17 cellular contexts compared by ENCODE assay signal in the genomic region with DNA sequence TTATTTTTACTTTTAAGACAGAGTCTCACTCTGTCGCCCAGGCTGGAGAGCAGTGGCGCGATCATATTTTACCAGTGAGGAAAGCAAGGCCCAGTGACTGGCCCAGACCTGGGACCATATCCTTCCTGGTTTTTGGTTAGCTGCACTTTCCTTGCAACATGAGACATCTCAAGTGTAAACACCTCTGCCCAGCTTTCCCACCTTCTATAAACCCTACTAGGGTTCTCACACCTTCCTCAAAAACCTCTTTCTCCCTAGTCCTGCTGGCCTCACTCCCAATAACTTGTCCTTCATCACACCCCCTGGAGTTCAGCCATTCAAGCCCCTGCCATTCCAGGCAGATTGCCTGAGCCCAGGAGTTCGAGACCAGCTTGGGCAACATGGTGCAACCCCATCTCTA. TPM values are rescaled to one million over a fixed set of nuclear protein-coding genes. Genes with fewer than 3 reads are reported as not detected.
DNase-seq lines count a peak whose midpoint lies in the region; ATAC-seq and TF ChIP-seq lines count a peak whose summit lies in the region.
"Had no signal": no experiment of that assay in that cellular context is flagged by ENCODE, and none has a peak within 500 bp of the region (broad histone marks: within the 10 kb centered on the region; RNA-seq: fewer than 3 reads in every experiment).

No MANE protein-coding gene starts in this region.

- intact Hi-C loops in spleen (cut with DNase I; ENCODE audit: low total_unique reads): loop anchor here (5.0 kb wide), 2 partner anchors 58 to 233 kb away; no protein-coding TSS in a partner anchor

- peak overlapping the region; percentile 20 for H3K4me3 Mint-ChIP-seq in glutamatergic neuron (ENCODE audit: unreplicated experiment)
- H3K4me3 Mint-ChIP-seq: CD4-positive, CD25-positive, alpha-beta regulatory T cell; CD8-positive, alpha-beta memory T cell had no signal

- peaks cover 0 to 51% (median 5%) of the 10 kb centered on the region in 7 donors for H3K27me3 ChIP-seq in spleen (replicated peaks in 1 of 7)
- H3K27me3 ChIP-seq: BE2C had no signal

- peaks cover 2% of the 10 kb centered on the region for H3K27me3 Mint-ChIP-seq in glutamatergic neuron (ENCODE audit: unreplicated experiment)

- 72 to 90% (median 79%) methylated on average over 4 of the region's 4 CpGs for WGBS in spleen, 5 donors

- H3K4me1 ChIP-seq in HEK293 (ENCODE audit: control insufficient read depth, insufficient read depth, low read length) (peaks cover under 1% of the 10 kb centered on the region; the same call in 1 of the 2 replicates), spleen (peaks cover 0 to 16% (median 0%) of the 10 kb centered on the region in 6 donors)

- H3K4me3 ChIP-seq in HEK293 (ENCODE audit: low read depth, low read length) (no peak overlapping the region), spleen (no peak overlapping the region)

- peaks cover 19% of the 10 kb centered on the region for H3K4me1 Mint-ChIP-seq in glutamatergic neuron (ENCODE audit: low read depth, unreplicated experiment)
- H3K4me1 Mint-ChIP-seq: CD4-positive, CD25-positive, alpha-beta regulatory T cell; CD8-positive, alpha-beta memory T cell had no signal

- H3K36me3 ChIP-seq in HEK293 (ENCODE audit: control insufficient read depth in 2 of 2, insufficient read depth in 1 of 2, low read length in 2 of 2) (peaks cover 0 to 3% of the 10 kb centered on the region in 2 experiments; a peak in 1 of 3 replicates), spleen (no peaks in the 10 kb centered on the region)
- H3K36me3 ChIP-seq: BE2C had no signal

- TF ChIP-seq POLR2A in spleen (IDR thresholded peaks at IDR 0.05): no peak

- H3K27ac ChIP-seq in HEK293 (ENCODE audit: extremely low read depth, low read depth, low read length): no peak overlapping the region; the same call in 1 of the 2 replicates
- no peak overlapping the region for H3K27ac ChIP-seq in spleen

- POLR2A ChIA-PET in HEK293 (lab: Yijun Ruan, JAX) (interaction anchor here (1.0 kb wide), 1 partner anchor 63 kb away, joined by 3 read pairs; no protein-coding TSS in a partner anchor), GM10248 (lab: Yijun Ruan, JAX) (no interaction called here)

- H3K27ac Mint-ChIP-seq in glutamatergic neuron (ENCODE audit: unreplicated experiment): peak overlapping the region; percentile 86
- H3K27ac Mint-ChIP-seq: CD4-positive, CD25-positive, alpha-beta regulatory T cell; CD8-positive, alpha-beta memory T cell; H9 had no signal

- peak; percentile 2 for DNase-seq in HuH-7.5 (ENCODE audit: low spot score)
- DNase-seq in glutamatergic neuron: no peak
- peak; percentile 19 for DNase-seq in spleen
- DNase-seq in NCI-H345 treated with DMSO at 0.1 percent for 48 hours (lab: John Stamatoyannopoulos, UW; ENCODE audit: unreplicated experiment): no peak
- no peak for DNase-seq in GM10248 (ENCODE audit: extremely low spot score)
- DNase-seq: ACHN; BE2C; C1 segment of cervical spinal cord; CD4-positive, CD25-positive, alpha-beta regulatory T cell; DMS79; GDM1 had no signal

- H3K36me3 Mint-ChIP-seq in glutamatergic neuron (ENCODE audit: unreplicated experiment): no peaks in the 10 kb centered on the region
- H3K36me3 Mint-ChIP-seq: CD4-positive, CD25-positive, alpha-beta regulatory T cell; CD8-positive, alpha-beta memory T cell had no signal

- H3K9me3 ChIP-seq in HEK293 (ENCODE audit: control insufficient read depth, insufficient read depth, low read depth, low read length) (no peaks in the 10 kb centered on the region), spleen (no peaks in the 10 kb centered on the region)
- H3K9me3 ChIP-seq: BE2C, Caco-2 had no signal

- CTCF ChIA-PET in HEK293 (lab: Yijun Ruan, JAX): interaction anchor here (0.6 to 8.9 kb wide), 13 partner anchors 9 to 477 kb away, joined by 3 to 208 read pairs (median 4); a partner anchor contains a TSS
- CTCF ChIA-PET in GM10248 (lab: Yijun Ruan, JAX): interaction anchor here (1.0 to 13.3 kb wide), 4 partner anchors 12 to 74 kb away, joined by 5 to 239 read pairs (median 10); a partner anchor contains a TSS

- TF ChIP-seq CTCF in HEK293 (tag by site-specific recombination; IDR thresholded peaks at IDR 0.05) (no peak), glutamatergic neuron (IDR thresholded peaks at IDR 0.05; ENCODE audit: partially characterized antibody, unreplicated experiment) (no peak), spleen (IDR thresholded peaks at IDR 0.05 in 8 of 11, conservative IDR thresholded peaks at IDR 0.05 in 3 of 11) (no peak), GM10248 (IDR thresholded peaks at IDR 0.05; ENCODE audit: control extremely low read depth, extremely low read depth, low read depth, missing control alignments) (no peak)

- no peak for ATAC-seq in HG02840 (IDR thresholded peaks at IDR 0.05; ENCODE audit: low FRiP score, unreplicated experiment)

- H3K9me3 Mint-ChIP-seq in glutamatergic neuron (ENCODE audit: unreplicated experiment): peaks cover 10% of the 10 kb centered on the region
- H3K9me3 Mint-ChIP-seq: CD8-positive, alpha-beta memory T cell; H9 had no signal

TF ChIP-seq in HEK293, 187 proteins besides CTCF, POLR2A, EP300 and RAD21 (continues in another document):
- peak; percentile 48; the same call in 1 of the 2 replicates for TF ChIP-seq GLIS1 (tag by site-specific recombination; IDR thresholded peaks at IDR 0.05)
- TF ChIP-seq, protein P1, sequence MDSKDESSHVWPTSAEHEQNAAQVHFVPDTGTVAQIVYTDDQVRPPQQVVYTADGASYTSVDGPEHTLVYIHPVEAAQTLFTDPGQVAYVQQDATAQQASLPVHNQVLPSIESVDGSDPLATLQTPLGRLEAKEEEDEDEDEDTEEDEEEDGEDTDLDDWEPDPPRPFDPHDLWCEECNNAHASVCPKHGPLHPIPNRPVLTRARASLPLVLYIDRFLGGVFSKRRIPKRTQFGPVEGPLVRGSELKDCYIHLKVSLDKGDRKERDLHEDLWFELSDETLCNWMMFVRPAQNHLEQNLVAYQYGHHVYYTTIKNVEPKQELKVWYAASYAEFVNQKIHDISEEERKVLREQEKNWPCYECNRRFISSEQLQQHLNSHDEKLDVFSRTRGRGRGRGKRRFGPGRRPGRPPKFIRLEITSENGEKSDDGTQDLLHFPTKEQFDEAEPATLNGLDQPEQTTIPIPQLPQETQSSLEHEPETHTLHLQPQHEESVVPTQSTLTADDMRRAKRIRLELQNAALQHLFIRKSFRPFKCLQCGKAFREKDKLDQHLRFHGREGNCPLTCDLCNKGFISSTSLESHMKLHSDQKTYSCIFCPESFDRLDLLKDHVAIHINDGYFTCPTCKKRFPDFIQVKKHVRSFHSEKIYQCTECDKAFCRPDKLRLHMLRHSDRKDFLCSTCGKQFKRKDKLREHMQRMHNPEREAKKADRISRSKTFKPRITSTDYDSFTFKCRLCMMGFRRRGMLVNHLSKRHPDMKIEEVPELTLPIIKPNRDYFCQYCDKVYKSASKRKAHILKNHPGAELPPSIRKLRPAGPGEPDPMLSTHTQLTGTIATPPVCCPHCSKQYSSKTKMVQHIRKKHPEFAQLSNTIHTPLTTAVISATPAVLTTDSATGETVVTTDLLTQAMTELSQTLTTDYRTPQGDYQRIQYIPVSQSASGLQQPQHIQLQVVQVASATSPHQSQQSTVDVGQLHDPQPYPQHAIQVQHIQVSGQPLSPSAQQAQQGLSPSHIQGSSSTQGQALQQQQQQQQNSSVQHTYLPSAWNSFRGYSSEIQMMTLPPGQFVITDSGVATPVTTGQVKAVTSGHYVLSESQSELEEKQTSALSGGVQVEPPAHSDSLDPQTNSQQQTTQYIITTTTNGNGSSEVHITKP (tag by site-specific recombination; IDR thresholded peaks at IDR 0.05): 0 out of 2 replicates have a peak, but pooled peaks have one; percentile 28
- TF ChIP-seq, protein P2, sequence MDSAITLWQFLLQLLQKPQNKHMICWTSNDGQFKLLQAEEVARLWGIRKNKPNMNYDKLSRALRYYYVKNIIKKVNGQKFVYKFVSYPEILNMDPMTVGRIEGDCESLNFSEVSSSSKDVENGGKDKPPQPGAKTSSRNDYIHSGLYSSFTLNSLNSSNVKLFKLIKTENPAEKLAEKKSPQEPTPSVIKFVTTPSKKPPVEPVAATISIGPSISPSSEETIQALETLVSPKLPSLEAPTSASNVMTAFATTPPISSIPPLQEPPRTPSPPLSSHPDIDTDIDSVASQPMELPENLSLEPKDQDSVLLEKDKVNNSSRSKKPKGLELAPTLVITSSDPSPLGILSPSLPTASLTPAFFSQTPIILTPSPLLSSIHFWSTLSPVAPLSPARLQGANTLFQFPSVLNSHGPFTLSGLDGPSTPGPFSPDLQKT (IDR thresholded peaks at IDR 0.05; ENCODE audit: borderline replicate concordance, low read depth, low read length): no peak
- no peak for TF ChIP-seq ZNF19 (tag by site-specific recombination; IDR thresholded peaks at IDR 0.05; ENCODE audit: low read depth)
- no peak for TF ChIP-seq ZNF175 (tag by site-specific recombination; IDR thresholded peaks at IDR 0.05)
- peak; percentile 78 for TF ChIP-seq PRDM1 (tag by site-specific recombination; IDR thresholded peaks at IDR 0.05)
- no peak for TF ChIP-seq ZNF555 (tag by site-specific recombination; conservative IDR thresholded peaks at IDR 0.05)
- TF ChIP-seq ZNF76 (tag by site-specific recombination; IDR thresholded peaks at IDR 0.05; ENCODE audit: borderline replicate concordance, low read depth): no peak
- TF ChIP-seq, protein P3, sequence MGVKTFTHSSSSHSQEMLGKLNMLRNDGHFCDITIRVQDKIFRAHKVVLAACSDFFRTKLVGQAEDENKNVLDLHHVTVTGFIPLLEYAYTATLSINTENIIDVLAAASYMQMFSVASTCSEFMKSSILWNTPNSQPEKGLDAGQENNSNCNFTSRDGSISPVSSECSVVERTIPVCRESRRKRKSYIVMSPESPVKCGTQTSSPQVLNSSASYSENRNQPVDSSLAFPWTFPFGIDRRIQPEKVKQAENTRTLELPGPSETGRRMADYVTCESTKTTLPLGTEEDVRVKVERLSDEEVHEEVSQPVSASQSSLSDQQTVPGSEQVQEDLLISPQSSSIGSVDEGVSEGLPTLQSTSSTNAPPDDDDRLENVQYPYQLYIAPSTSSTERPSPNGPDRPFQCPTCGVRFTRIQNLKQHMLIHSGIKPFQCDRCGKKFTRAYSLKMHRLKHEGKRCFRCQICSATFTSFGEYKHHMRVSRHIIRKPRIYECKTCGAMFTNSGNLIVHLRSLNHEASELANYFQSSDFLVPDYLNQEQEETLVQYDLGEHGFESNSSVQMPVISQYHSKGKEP (tag by site-specific recombination; IDR thresholded peaks at IDR 0.05): no peak
- no peak for TF ChIP-seq ZNF549 (tag by site-specific recombination; IDR thresholded peaks at IDR 0.05)

RNA-seq across cellular contexts. Expression of a gene that starts 10.3 kb away (rescaled TPM):
- total RNA-seq in glutamatergic neuron (ENCODE audit: unreplicated experiment): 2,189 TPM
- total RNA-seq in spleen: 1 to 10 TPM in 3 of 7 donors, under 1 TPM in 4; 0.26 to 2.6 (median 0.98) TPM
- 1 to 10 TPM in 2 of 3 donors, under 1 TPM in 1; 0.67 to 3.0 (median 2.5) TPM for polyA plus RNA-seq in spleen
- total RNA-seq: CD4-positive, CD25-positive, alpha-beta regulatory T cell; CD8-positive, alpha-beta memory T cell; HT-29 had no signal
- polyA plus RNA-seq: CD8-positive, alpha-beta memory T cell had no signal

RNA-seq across cellular contexts. Expression of a gene that starts 19.8 kb away (rescaled TPM):
- total RNA-seq in glutamatergic neuron (ENCODE audit: unreplicated experiment) (66.7 TPM), spleen (10 to 100 TPM; 36.3 to 71.7 (median 57.4) TPM)
- 10 to 100 TPM; 44.0 to 89.6 (median 82.0) TPM for polyA plus RNA-seq in spleen

RNA-seq across cellular contexts. Expression of a gene that starts 38.4 kb away (rescaled TPM):
- total RNA-seq in glutamatergic neuron (ENCODE audit: unreplicated experiment) (11.7 TPM), spleen (10 to 100 TPM in 1 of 7 donors, 1 to 10 TPM in 6; 2.5 to 11.9 (median 4.0) TPM)
- 10 to 100 TPM in 1 of 3 donors, 1 to 10 TPM in 2; 3.2 to 10.8 (median 4.8) TPM for polyA plus RNA-seq in spleen

RNA-seq across cellular contexts. Expression of a gene that starts 52.3 kb away (rescaled TPM):
- total RNA-seq in glutamatergic neuron (ENCODE audit: unreplicated experiment) (4.8 TPM), spleen (not detected)
- not detected for polyA plus RNA-seq in spleen
- total RNA-seq: CD4-positive, CD25-positive, alpha-beta regulatory T cell; CD8-positive, alpha-beta memory T cell; HT-29 had no signal
- polyA plus RNA-seq: CD4-positive, CD25-positive, alpha-beta regulatory T cell; CD8-positive, alpha-beta memory T cell had no signal

Comparison
In these comparisons a context has a peak if more than half of its experiments do, and no peak if none do; other contexts are left out.
1. DNase-seq: peak in HuH-7.5 (single experiment) and spleen (single experiment); none in glutamatergic neuron (single experiment), NCI-H345 treated with DMSO at 0.1 percent for 48 hours (single experiment) and GM10248 (single experiment).
2. RNA of a gene that starts 10.3 kb away (total RNA-seq): 2,189 TPM in glutamatergic neuron (single experiment); 0.26 to 2.6 TPM in spleen; every median in the first group is over 100 times any median in the second.